Comparison of ENCODE assay signal across 8 cellular contexts in the genomic region with DNA sequence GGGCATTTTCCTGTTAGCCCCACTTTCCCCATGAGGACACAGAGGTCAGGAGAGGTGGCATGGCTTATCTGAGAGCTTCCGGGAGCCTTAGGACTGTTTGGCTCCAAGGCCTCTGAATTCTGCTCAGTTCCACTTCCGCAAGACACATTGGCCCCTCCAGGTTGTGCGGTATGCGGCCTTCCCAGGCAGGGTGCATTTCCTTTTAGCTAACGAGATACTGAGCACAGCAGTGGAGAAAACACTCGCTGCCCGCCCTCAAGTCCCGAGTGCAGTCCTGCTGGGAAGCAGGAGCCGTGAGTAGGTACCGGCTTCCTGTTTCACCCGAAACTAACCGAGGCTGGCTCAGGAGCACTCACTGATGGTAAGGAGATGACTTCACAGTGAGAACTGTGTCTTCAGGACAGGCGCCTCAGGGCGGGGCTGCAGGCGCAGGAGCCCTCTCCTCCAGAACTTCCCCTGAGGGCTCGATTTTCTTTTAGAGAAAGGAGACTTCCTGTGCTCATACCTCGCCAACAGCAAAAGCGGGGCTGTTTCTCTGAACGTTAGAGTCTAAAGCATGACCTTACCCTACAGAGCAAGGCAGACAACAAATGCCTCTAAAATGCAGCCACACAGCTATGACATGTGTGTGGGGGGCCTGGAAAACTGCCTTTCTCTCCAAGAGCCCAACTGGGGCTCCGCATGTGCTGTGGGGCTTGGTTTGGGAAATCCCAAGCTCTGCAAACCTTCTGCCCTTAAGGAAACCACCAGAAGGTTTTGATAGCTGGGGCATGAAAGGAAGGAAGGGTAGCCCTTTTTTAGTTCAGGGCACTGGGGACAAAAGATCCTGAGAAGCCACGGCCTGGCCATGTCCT. TPM values are rescaled to one million over a fixed set of nuclear protein-coding genes. Genes with fewer than 3 reads are reported as not detected.
DNase-seq lines count a peak whose midpoint lies in the region; ATAC-seq and TF ChIP-seq lines count a peak whose summit lies in the region.

No MANE protein-coding gene starts in this region.

- DNase-seq in CD14-positive monocyte (ENCODE audit: low spot score) (peak; percentile 66), WTC11 (ENCODE audit: low spot score) (no peak), AG20443 (ENCODE audit: low spot score) (no peak), AG08395 (ENCODE audit: low spot score) (no peak)
- DNase-seq in effector memory CD8-positive, alpha-beta T cell = peak; percentile 6 to 45 (median 19)
- DNase-seq in stimulated activated CD4-positive, alpha-beta T cell treated with anti-CD3 and anti-CD28 coated beads, Interleukin-15, amount 100 ng/mL, for 24 hours = peak; percentile 86

- H3K27me3 Mint-ChIP-seq in CD14-positive monocyte (ENCODE audit: low read depth in 3 of 3) = peaks cover 0 to 5% (median 3%) of the 10 kb centered on the region in 3 donors
- no peaks in the 10 kb centered on the region for H3K27me3 Mint-ChIP-seq in WTC11 (ENCODE audit: low read depth)
- H3K27me3 Mint-ChIP-seq in effector memory CD8-positive, alpha-beta T cell = no peaks in the 10 kb centered on the region

- ATAC-seq in GM19467 (IDR thresholded peaks at IDR 0.05; ENCODE audit: unreplicated experiment) (peak; percentile 62), HG03521 (IDR thresholded peaks at IDR 0.05; ENCODE audit: unreplicated experiment) (peak; percentile 62), WTC11 (peak; percentile 71)
- peak; percentile 72 for ATAC-seq in effector memory CD8-positive, alpha-beta T cell (replicated peaks)

- peaks cover 45 to 76% of the 10 kb centered on the region in 2 donors for H3K36me3 Mint-ChIP-seq in CD14-positive monocyte
- peaks cover under 1% of the 10 kb centered on the region; the same call in 1 of the 2 replicates for H3K36me3 Mint-ChIP-seq in WTC11
- peaks cover 45% of the 10 kb centered on the region for H3K36me3 Mint-ChIP-seq in effector memory CD8-positive, alpha-beta T cell (ENCODE audit: insufficient read depth)

- peaks cover 0 to 2% (median 0%) of the 10 kb centered on the region in 7 donors for H3K9me3 Mint-ChIP-seq in CD14-positive monocyte
- H3K9me3 Mint-ChIP-seq in WTC11 = no peaks in the 10 kb centered on the region
- H3K9me3 Mint-ChIP-seq in effector memory CD8-positive, alpha-beta T cell = no peaks in the 10 kb centered on the region

- H3K4me1 Mint-ChIP-seq in CD14-positive monocyte (peaks cover 39% of the 10 kb centered on the region), WTC11 (peaks cover 20% of the 10 kb centered on the region)
- H3K4me1 Mint-ChIP-seq in effector memory CD8-positive, alpha-beta T cell (ENCODE audit: low read depth in 2 of 2) = peaks cover 31 to 35% of the 10 kb centered on the region in 2 donors

- intact Hi-C loops in CD14-positive monocyte (cut with micrococcal nuclease) = no loop called here

- no peak for TF ChIP-seq CTCF in CD14-positive monocyte (IDR thresholded peaks at IDR 0.05)
- no peak for TF ChIP-seq CTCF in WTC11 (IDR thresholded peaks at IDR 0.05)

- POLR2A ChIA-PET in WTC11 (lab: Charles Lee) = no interaction called here

- CTCF ChIA-PET in WTC11 (lab: Charles Lee) = interaction anchor here (1.4 kb wide), 2 partner anchors 71 to 318 kb away, joined by 4 read pairs; no protein-coding TSS in a partner anchor

- peak overlapping the region; percentile 72 to 90 (median 80) for H3K27ac Mint-ChIP-seq in CD14-positive monocyte
- no peak overlapping the region; the same call in 1 of the 2 replicates for H3K27ac Mint-ChIP-seq in WTC11
- H3K27ac Mint-ChIP-seq in effector memory CD8-positive, alpha-beta T cell = peak overlapping the region; percentile 92 to 93

- H3K4me3 Mint-ChIP-seq in CD14-positive monocyte (peak overlapping the region; percentile 70 to 87), WTC11 (no peak overlapping the region)
- H3K4me3 Mint-ChIP-seq in effector memory CD8-positive, alpha-beta T cell = peak overlapping the region; percentile 60 to 74

TF ChIP-seq in WTC11, 78 proteins besides CTCF, POLR2A, EP300 and RAD21 (continues in another document):
- TF ChIP-seq ZNF219 (CRISPR knock-in tag; IDR thresholded peaks at IDR 0.05; ENCODE audit: borderline replicate concordance) (no peak), PRRX2 (CRISPR knock-in tag; IDR thresholded peaks at IDR 0.05) (no peak), ZNF416 (CRISPR knock-in tag; IDR thresholded peaks at IDR 0.05) (no peak), ZBTB21 (CRISPR knock-in tag; IDR thresholded peaks at IDR 0.05; ENCODE audit: borderline replicate concordance) (no peak), ZNF232 (CRISPR knock-in tag; IDR thresholded peaks at IDR 0.05) (no peak), MYBL2 (CRISPR knock-in tag; IDR thresholded peaks at IDR 0.05) (no peak), NFATC4 (CRISPR knock-in tag; IDR thresholded peaks at IDR 0.05) (no peak), ZNF263 (CRISPR knock-in tag; IDR thresholded peaks at IDR 0.05; ENCODE audit: low read depth) (no peak)
- TF ChIP-seq, protein P1, sequence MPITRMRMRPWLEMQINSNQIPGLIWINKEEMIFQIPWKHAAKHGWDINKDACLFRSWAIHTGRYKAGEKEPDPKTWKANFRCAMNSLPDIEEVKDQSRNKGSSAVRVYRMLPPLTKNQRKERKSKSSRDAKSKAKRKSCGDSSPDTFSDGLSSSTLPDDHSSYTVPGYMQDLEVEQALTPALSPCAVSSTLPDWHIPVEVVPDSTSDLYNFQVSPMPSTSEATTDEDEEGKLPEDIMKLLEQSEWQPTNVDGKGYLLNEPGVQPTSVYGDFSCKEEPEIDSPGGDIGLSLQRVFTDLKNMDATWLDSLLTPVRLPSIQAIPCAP (CRISPR knock-in tag; IDR thresholded peaks at IDR 0.05) = no peak
- TF ChIP-seq, protein P2, sequence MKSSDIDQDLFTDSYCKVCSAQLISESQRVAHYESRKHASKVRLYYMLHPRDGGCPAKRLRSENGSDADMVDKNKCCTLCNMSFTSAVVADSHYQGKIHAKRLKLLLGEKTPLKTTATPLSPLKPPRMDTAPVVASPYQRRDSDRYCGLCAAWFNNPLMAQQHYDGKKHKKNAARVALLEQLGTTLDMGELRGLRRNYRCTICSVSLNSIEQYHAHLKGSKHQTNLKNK (CRISPR knock-in tag; IDR thresholded peaks at IDR 0.05) = no peak
- TF ChIP-seq, protein P3, sequence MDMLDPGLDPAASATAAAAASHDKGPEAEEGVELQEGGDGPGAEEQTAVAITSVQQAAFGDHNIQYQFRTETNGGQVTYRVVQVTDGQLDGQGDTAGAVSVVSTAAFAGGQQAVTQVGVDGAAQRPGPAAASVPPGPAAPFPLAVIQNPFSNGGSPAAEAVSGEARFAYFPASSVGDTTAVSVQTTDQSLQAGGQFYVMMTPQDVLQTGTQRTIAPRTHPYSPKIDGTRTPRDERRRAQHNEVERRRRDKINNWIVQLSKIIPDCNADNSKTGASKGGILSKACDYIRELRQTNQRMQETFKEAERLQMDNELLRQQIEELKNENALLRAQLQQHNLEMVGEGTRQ (CRISPR knock-in tag; IDR thresholded peaks at IDR 0.05) = no peak
- TF ChIP-seq, protein P4, sequence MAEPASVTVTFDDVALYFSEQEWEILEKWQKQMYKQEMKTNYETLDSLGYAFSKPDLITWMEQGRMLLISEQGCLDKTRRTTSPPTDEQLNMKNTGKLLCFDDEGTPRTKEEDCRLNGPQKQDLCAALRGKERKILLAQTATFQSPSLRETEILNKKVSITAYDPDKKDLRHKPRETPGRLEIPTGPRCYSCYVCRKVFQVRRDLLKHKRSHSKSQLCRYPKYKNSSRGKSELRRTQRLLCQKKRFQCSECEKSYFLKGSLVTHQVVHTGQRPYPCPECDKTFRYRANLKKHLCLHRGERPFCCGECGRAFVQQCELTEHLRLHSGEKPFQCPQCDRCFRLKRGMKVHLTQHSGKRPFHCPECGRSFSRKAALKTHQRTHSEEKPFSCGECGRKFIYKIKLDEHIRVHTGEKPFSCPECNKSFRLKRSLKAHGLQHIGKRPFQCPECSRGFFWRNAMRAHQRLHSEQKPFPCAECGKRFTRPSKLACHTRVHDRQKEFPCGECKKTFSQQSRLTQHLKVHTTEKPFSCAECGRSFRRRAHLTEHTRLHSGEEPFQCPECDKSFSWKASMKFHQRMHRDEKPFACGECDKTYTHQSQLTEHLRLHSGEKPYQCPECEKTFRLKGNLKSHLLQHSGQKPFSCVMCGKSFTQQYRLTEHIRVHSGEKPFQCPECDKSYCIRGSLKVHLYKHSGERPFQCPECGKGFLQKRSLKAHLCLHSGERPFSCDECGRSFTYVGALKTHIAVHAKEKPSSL (CRISPR knock-in tag; conservative IDR thresholded peaks at IDR 0.05) = no peak
- TF ChIP-seq, protein P5, sequence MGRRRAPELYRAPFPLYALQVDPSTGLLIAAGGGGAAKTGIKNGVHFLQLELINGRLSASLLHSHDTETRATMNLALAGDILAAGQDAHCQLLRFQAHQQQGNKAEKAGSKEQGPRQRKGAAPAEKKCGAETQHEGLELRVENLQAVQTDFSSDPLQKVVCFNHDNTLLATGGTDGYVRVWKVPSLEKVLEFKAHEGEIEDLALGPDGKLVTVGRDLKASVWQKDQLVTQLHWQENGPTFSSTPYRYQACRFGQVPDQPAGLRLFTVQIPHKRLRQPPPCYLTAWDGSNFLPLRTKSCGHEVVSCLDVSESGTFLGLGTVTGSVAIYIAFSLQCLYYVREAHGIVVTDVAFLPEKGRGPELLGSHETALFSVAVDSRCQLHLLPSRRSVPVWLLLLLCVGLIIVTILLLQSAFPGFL (CRISPR knock-in tag; IDR thresholded peaks at IDR 0.05; ENCODE audit: borderline replicate concordance) = no peak

RNA-seq across cellular contexts. Expression of a gene that starts 25.9 kb away (rescaled TPM):
- 10 to 100 TPM; 75.8 to 87.2 TPM for polyA plus RNA-seq in CD14-positive monocyte
- 21.6 to 23.1 TPM (median 22.6 TPM) in 3 replicates for total RNA-seq in WTC11 (2021)

Comparison
In these comparisons a context has a peak if more than half of its experiments do, and no peak if none do; other contexts are left out.
1. DNase-seq: peak in CD14-positive monocyte (single experiment), effector memory CD8-positive, alpha-beta T cell (3 of 3) and stimulated activated CD4-positive, alpha-beta T cell treated with anti-CD3 and anti-CD28 coated beads, Interleukin-15, amount 100 ng/mL, for 24 hours (single experiment); none in WTC11 (single experiment), AG20443 (single experiment) and AG08395 (single experiment).
2. Peak in every context shown above with its lines, with median percentiles within 50 percentile points of each other: ATAC-seq.